16 cellular contexts compared by ENCODE assay signal in genomic region chr19:44855606-44856005, GRCh38. TPM values are rescaled to one million over a fixed set of nuclear protein-coding genes. Genes with fewer than 3 reads are reported as not detected.
DNase-seq lines count a peak whose midpoint lies in the region; ATAC-seq and TF ChIP-seq lines count a peak whose summit lies in the region.
"Had no signal": no experiment of that assay in that cellular context is flagged by ENCODE, and none has a peak within 500 bp of the region (broad histone marks: within the 10 kb centered on the region; RNA-seq: fewer than 3 reads in every experiment).

No MANE protein-coding gene starts in this region.

- H3K9me3 ChIP-seq in BLaER1 treated with 17β-estradiol and CSF1 and Interleukin-3, amounts not matched to agents 10 nM and 100 nM (replicated peaks in 1 of 11), result no peaks in the 10 kb centered on the region; a peak in 1 of 22 replicates
- H3K9me3 ChIP-seq in right lobe of liver, result no peaks in the 10 kb centered on the region
- no peaks in the 10 kb centered on the region for H3K9me3 ChIP-seq in stomach
- H3K9me3 ChIP-seq: A549 had no signal

- TF ChIP-seq EP300 in stomach (IDR thresholded peaks at IDR 0.05), result no peak

- peaks cover 49 to 89% (median 71%) of the 10 kb centered on the region in 10 experiments for H3K4me1 ChIP-seq in BLaER1 treated with 17β-estradiol and CSF1 and Interleukin-3, amounts not matched to agents 10 nM and 100 nM
- H3K4me1 ChIP-seq in right lobe of liver (peaks cover 0 to 65% (median 25%) of the 10 kb centered on the region in 4 donors), stomach (peaks cover 34 to 70% (median 56%) of the 10 kb centered on the region in 4 donors)

- DNase-seq in right lobe of liver (no peak), stomach (no peak), UCSD-AML1 (lab: John Stamatoyannopoulos, UW; ENCODE audit: unreplicated experiment) (no peak), NCI-H2196 (lab: John Stamatoyannopoulos, UW; ENCODE audit: unreplicated experiment) (no peak), ecto neural progenitor cell (ENCODE audit: low spot score) (no peak)
- DNase-seq: CD8-positive, alpha-beta memory T cell; GOT3; NCI-H1105 treated with DMSO at 0.1 percent for 48 hours; NCI-H1694; NCI-H2081 treated with DMSO at 0.1 percent for 48 hours; NCI-H510A; NCI-H82 had no signal

- ATAC-seq in right lobe of liver, result no peak
- ATAC-seq: HCT116 had no signal

- H3K27ac ChIP-seq in BLaER1 treated with 17β-estradiol and CSF1 and Interleukin-3, amounts not matched to agents 10 nM and 100 nM, result peak overlapping the region; percentile 63 to 89 (median 81); a peak in 20 of 22 replicates
- H3K27ac ChIP-seq in VCaP (peak overlapping the region; percentile 78), right lobe of liver (peak overlapping the region in 2 of 3 donors; percentile 47 to 75), stomach (peak overlapping the region; percentile 51 to 78 (median 69))
- H3K27ac ChIP-seq: A549 had no signal

- no peaks in the 10 kb centered on the region for H3K27me3 ChIP-seq in BLaER1 treated with 17β-estradiol and CSF1 and Interleukin-3, amounts not matched to agents 10 nM and 100 nM
- H3K27me3 ChIP-seq in right lobe of liver (no peaks in the 10 kb centered on the region), stomach (no peaks in the 10 kb centered on the region)

- TF ChIP-seq CTCF in VCaP (conservative IDR thresholded peaks at IDR 0.05), result no peak
- TF ChIP-seq CTCF in right lobe of liver (IDR thresholded peaks at IDR 0.05), result no peak
- TF ChIP-seq CTCF in stomach (IDR thresholded peaks at IDR 0.05), result no peak

- H3K4me3 ChIP-seq in BLaER1 treated with 17β-estradiol and CSF1 and Interleukin-3, amounts not matched to agents 10 nM and 100 nM, result peak overlapping the region in 3 of 10 experiments; percentile 7 to 55 (median 27); a peak in 2 of 20 replicates
- H3K4me3 ChIP-seq in right lobe of liver (no peak overlapping the region), stomach (no peak overlapping the region)
- H3K4me3 ChIP-seq: A549 had no signal

- intact Hi-C loops in right lobe of liver (cut with DNase I), result no loop called here
- intact Hi-C loops in stomach (cut with DNase I; ENCODE audit: low total_unique reads), result no loop called here

- H3K4me2 ChIP-seq in BLaER1 treated with 17β-estradiol and CSF1 and Interleukin-3, amounts not matched to agents 10 nM and 100 nM, result peak overlapping the region; percentile 80 to 98 (median 91)
- H3K4me2 ChIP-seq: A549 had no signal

- H4K20me1 ChIP-seq in BLaER1 treated with 17β-estradiol and CSF1 and Interleukin-3, amounts not matched to agents 10 nM and 100 nM, result peaks cover 12 to 98% (median 37%) of the 10 kb centered on the region in 11 experiments; a peak in 20 of 22 replicates

- H3K9ac ChIP-seq in BLaER1 treated with 17β-estradiol and CSF1 and Interleukin-3, amounts not matched to agents 10 nM and 100 nM, result peak overlapping the region in 6 of 11 experiments; percentile 28 to 76 (median 70); a peak in 8 of 22 replicates

- TF ChIP-seq POLR2A in right lobe of liver (IDR thresholded peaks at IDR 0.05) (no peak), stomach (IDR thresholded peaks at IDR 0.05) (no peak)

- WGBS in right lobe of liver (ENCODE audit: insufficient coverage, low coverage, low lambda C conversion rate, missing lambda C conversion rate), result 89% methylated on average over 1 of the region's 1 CpG
- 80 to 100% (median 89%) methylated on average over 1 of the region's 1 CpG for WGBS in stomach, 5 donors

- peaks cover 24 to 50% (median 29%) of the 10 kb centered on the region in 11 experiments; a peak in 21 of 22 replicates for H3K36me3 ChIP-seq in BLaER1 treated with 17β-estradiol and CSF1 and Interleukin-3, amounts not matched to agents 10 nM and 100 nM
- H3K36me3 ChIP-seq in right lobe of liver, result no peaks in the 10 kb centered on the region
- H3K36me3 ChIP-seq in stomach, result peaks cover 8 to 40% (median 14%) of the 10 kb centered on the region in 4 donors

RNA-seq across cellular contexts. Expression of gene NECTIN2, which starts 9.5 kb away (rescaled TPM):
- 100 to 1,000 TPM in 1 of 6 experiments, 10 to 100 TPM in 5; 63.5 to 127 (median 87.4) TPM for total RNA-seq in right lobe of liver
- 100 to 1,000 TPM in 3 of 5 donors, 10 to 100 TPM in 1, 1 to 10 TPM in 1; 1.8 to 160 (median 101) TPM for total RNA-seq in stomach
- polyA plus RNA-seq in stomach, result 10 to 100 TPM; 44.0 to 90.6 (median 47.2) TPM

RNA-seq across cellular contexts. Expression of gene TOMM40, which starts 35.4 kb away (rescaled TPM):
- total RNA-seq in right lobe of liver, result 10 to 100 TPM; 24.9 to 82.6 (median 26.7) TPM
- 100 to 1,000 TPM in 1 of 5 donors, 10 to 100 TPM in 3, 1 to 10 TPM in 1; 7.1 to 100 (median 24.6) TPM for total RNA-seq in stomach
- 10 to 100 TPM; 22.5 to 46.8 (median 31.5) TPM for polyA plus RNA-seq in stomach

RNA-seq across cellular contexts. Expression of gene BCAM, which starts 46.7 kb away (rescaled TPM):
- total RNA-seq in right lobe of liver, result 10 to 100 TPM; 26.5 to 48.3 (median 32.7) TPM
- 100 to 1,000 TPM in 2 of 5 donors, 10 to 100 TPM in 3; 31.9 to 265 (median 76.8) TPM for total RNA-seq in stomach
- polyA plus RNA-seq in stomach, result 10 to 100 TPM in 2 of 3 donors, 1 to 10 TPM in 1; 7.3 to 38.7 (median 20.5) TPM
- total RNA-seq: CD8-positive, alpha-beta memory T cell had no signal
- polyA plus RNA-seq: CD8-positive, alpha-beta memory T cell had no signal

RNA-seq across cellular contexts. Expression of gene APOE, which starts 50.0 kb away (rescaled TPM):
- total RNA-seq in right lobe of liver (1,000 to 10,000 TPM; 3,480 to 8,780 (median 4,667) TPM), stomach (100 to 1,000 TPM in 3 of 5 donors, 10 to 100 TPM in 2; 13.4 to 485 (median 235) TPM)
- 100 to 1,000 TPM in 1 of 3 donors, 10 to 100 TPM in 2; 35.1 to 166 (median 72.2) TPM for polyA plus RNA-seq in stomach
- polyA plus RNA-seq: CD8-positive, alpha-beta memory T cell had no signal

RNA-seq across cellular contexts. Expression of gene APOC1, which starts 58.8 kb away (rescaled TPM):
- total RNA-seq in right lobe of liver (1,000 to 10,000 TPM; 4,903 to 7,393 (median 5,741) TPM), stomach (10 to 100 TPM in 1 of 5 donors, 1 to 10 TPM in 2, not detected in 2; 5.4 to 70.6 (median 5.7) TPM)
- polyA plus RNA-seq in stomach, result 10 to 100 TPM; 13.3 to 68.3 (median 21.9) TPM
- polyA plus RNA-seq: CD8-positive, alpha-beta memory T cell had no signal
